Comparison of ENCODE assay signal across 1 cellular context in genomic region chr1:150293433-150294253, GRCh38.
TF ChIP-seq lines count a peak whose summit lies in the region.

Gene MRPS21 (plus strand): TSS chr1:150293861. CDS start chr1:150294367, 506 bp downstream.

TF ChIP-seq in HepG2, 621 proteins besides CTCF, POLR2A, EP300 and RAD21 (continued from another document and continues in another):
- TF ChIP-seq ZNF646 (CRISPR knock-in tag; IDR thresholded peaks at IDR 0.05) (no peak), GRHL1 (CRISPR knock-in tag; conservative IDR thresholded peaks at IDR 0.05) (no peak), ZBTB43 (CRISPR knock-in tag; conservative IDR thresholded peaks at IDR 0.05) (0 out of 2 replicates have a peak, but pooled peaks have one; percentile 12), ZNF839 (CRISPR knock-in tag; IDR thresholded peaks at IDR 0.05; ENCODE audit: borderline replicate concordance) (no peak), ZXDC (CRISPR knock-in tag; IDR thresholded peaks at IDR 0.05) (no peak), ZFP1 (CRISPR knock-in tag; IDR thresholded peaks at IDR 0.05) (no peak), ZNF609 (CRISPR knock-in tag; IDR thresholded peaks at IDR 0.05; ENCODE audit: borderline replicate concordance) (no peak), ZNF737 (CRISPR knock-in tag; IDR thresholded peaks at IDR 0.05; ENCODE audit: borderline replicate concordance) (no peak), ZGPAT (CRISPR knock-in tag; IDR thresholded peaks at IDR 0.05) (peak; percentile 67), ATF4 (CRISPR knock-in tag; IDR thresholded peaks at IDR 0.05) (no peak), NCOA2 (CRISPR knock-in tag; IDR thresholded peaks at IDR 0.05) (no peak), ZHX1 (CRISPR knock-in tag; IDR thresholded peaks at IDR 0.05; ENCODE audit: low read depth) (no peak; the same call in 1 of the 2 replicates), POLR2AphosphoS5 (IDR thresholded peaks at IDR 0.05; ENCODE audit: low read depth, low read length) (peak; percentile 97), ZNF256 (CRISPR knock-in tag; conservative IDR thresholded peaks at IDR 0.05) (0 out of 2 replicates have a peak, but pooled peaks have one; percentile 49), RARA (CRISPR knock-in tag; IDR thresholded peaks at IDR 0.05) (peak; percentile 44; the same call in 1 of the 2 replicates), STAT5B (CRISPR knock-in tag; IDR thresholded peaks at IDR 0.05) (no peak), ZZZ3 (CRISPR knock-in tag; IDR thresholded peaks at IDR 0.05; ENCODE audit: borderline replicate concordance) (peak; percentile 51; the same call in 1 of the 2 replicates), MTF2 (CRISPR knock-in tag; IDR thresholded peaks at IDR 0.05; ENCODE audit: borderline replicate concordance) (no peak), KDM6A (CRISPR knock-in tag; IDR thresholded peaks at IDR 0.05; ENCODE audit: low read depth) (no peak), HMGA1 (CRISPR knock-in tag; conservative IDR thresholded peaks at IDR 0.05) (no peak), HOXD1 (CRISPR knock-in tag; IDR thresholded peaks at IDR 0.05) (no peak), ZNF790 (CRISPR knock-in tag; IDR thresholded peaks at IDR 0.05; ENCODE audit: borderline replicate concordance) (0 out of 2 replicates have a peak, but pooled peaks have one; percentile 14), REST (IDR thresholded peaks at IDR 0.05; ENCODE audit: borderline replicate concordance in 1 of 2, low read depth in 1 of 2, low read length in 2 of 2) (no peak)
